In genomic region chr21:46038341-46038829, GRCh38 we compare ENCODE assay signal across 20 cellular contexts. TPM values are rescaled to one million over a fixed set of nuclear protein-coding genes. Genes with fewer than 3 reads are reported as not detected.
DNase-seq lines count a peak whose midpoint lies in the region; ATAC-seq and TF ChIP-seq lines count a peak whose summit lies in the region.
"Had no signal": no experiment of that assay in that cellular context is flagged by ENCODE, and none has a peak within 500 bp of the region (broad histone marks: within the 10 kb centered on the region; RNA-seq: fewer than 3 reads in every experiment).

No MANE protein-coding gene starts in this region.

- H3K27me3 ChIP-seq in breast epithelium, result no peaks in the 10 kb centered on the region
- no peaks in the 10 kb centered on the region for H3K27me3 ChIP-seq in heart left ventricle
- H3K27me3 ChIP-seq: neutrophil, thyroid gland had no signal

- 79 to 88% (median 85%) methylated on average over 24 of the region's 24 CpGs for WGBS in heart left ventricle, 4 donors

- TF ChIP-seq CTCF in breast epithelium (IDR thresholded peaks at IDR 0.05) (no peak), MCF 10A (IDR thresholded peaks at IDR 0.05; ENCODE audit: unreplicated experiment) (no peak), heart left ventricle (IDR thresholded peaks at IDR 0.05) (no peak)

- no peaks in the 10 kb centered on the region for H3K36me3 Mint-ChIP-seq in MCF 10A (ENCODE audit: insufficient read depth, unreplicated experiment)
- H3K36me3 Mint-ChIP-seq: CD14-positive monocyte had no signal

- H3K27ac Mint-ChIP-seq in MCF 10A (ENCODE audit: low read depth, unreplicated experiment), result no peak overlapping the region
- H3K27ac Mint-ChIP-seq: CD14-positive monocyte had no signal

- peaks cover 7% of the 10 kb centered on the region for H3K9me3 Mint-ChIP-seq in MCF 10A (ENCODE audit: unreplicated experiment)
- H3K9me3 Mint-ChIP-seq: CD14-positive monocyte had no signal

- peak in 1 of 4 donors; percentile 3 for ATAC-seq in heart left ventricle
- ATAC-seq in sciatic nerve, result peak; percentile 20
- no peak for ATAC-seq in HG03108 (IDR thresholded peaks at IDR 0.05; ENCODE audit: unreplicated experiment)
- no peak for ATAC-seq in HG03045 (IDR thresholded peaks at IDR 0.05; ENCODE audit: unreplicated experiment)
- ATAC-seq: Panc1 had no signal

- POLR2A ChIA-PET in MCF 10A (lab: Yijun Ruan, JAX), result no interaction called here

- H3K36me3 ChIP-seq in breast epithelium (no peaks in the 10 kb centered on the region), heart left ventricle (no peaks in the 10 kb centered on the region)
- H3K36me3 ChIP-seq: neutrophil, thyroid gland had no signal

- H3K27me3 Mint-ChIP-seq in MCF 10A (ENCODE audit: insufficient read depth, unreplicated experiment), result peaks cover 11% of the 10 kb centered on the region

- no peak for TF ChIP-seq POLR2A in breast epithelium (IDR thresholded peaks at IDR 0.05)
- no peak for TF ChIP-seq POLR2A in heart left ventricle (IDR thresholded peaks at IDR 0.05)

- intact Hi-C loops in breast epithelium (cut with DNase I; ENCODE audit: low total_unique reads), result no loop called here
- intact Hi-C loops in MCF 10A (cut with micrococcal nuclease), result no loop called here
- intact Hi-C loops in heart left ventricle (cut with DNase I), result no loop called here
- intact Hi-C loops in sciatic nerve (cut with DNase I), result no loop called here

- H3K27ac ChIP-seq in breast epithelium (peak overlapping the region; percentile 53 to 94), heart left ventricle (peak overlapping the region; percentile 25 to 88 (median 66))
- H3K27ac ChIP-seq: neutrophil had no signal

- BruUV-seq in MCF 10A (replicated peaks; lab: Mats Ljungman, UMichigan), result no TSS peak

- H3K4me3 Mint-ChIP-seq in MCF 10A (ENCODE audit: unreplicated experiment), result no peak overlapping the region
- H3K4me3 Mint-ChIP-seq: CD14-positive monocyte had no signal

- H3K9me3 ChIP-seq in breast epithelium (no peaks in the 10 kb centered on the region), heart left ventricle (no peaks in the 10 kb centered on the region)
- H3K9me3 ChIP-seq: neutrophil, thyroid gland had no signal

- no peak for DNase-seq in breast epithelium (ENCODE audit: low spot score in 2 of 2)
- no peak for DNase-seq in MCF 10A (ENCODE audit: unreplicated experiment)
- no peak for DNase-seq in heart left ventricle
- DNase-seq in sciatic nerve (ENCODE audit: low spot score), result no peak
- no peak for DNase-seq in SHP77 (lab: John Stamatoyannopoulos, UW)
- DNase-seq in HuH-7 (ENCODE audit: low spot score), result no peak
- DNase-seq: activated CD4-positive, alpha-beta T cell treated with anti-CD3 and anti-CD28 coated beads for 4 hours; activated CD8-positive, alpha-beta memory T cell treated with anti-CD3 and anti-CD28 coated beads, Interleukin-2, amount 50 U/mL, for 4 hours; DMS53; Karpas-422; midbrain; NCI-H1417; stimulated activated CD4-positive, alpha-beta T cell treated with anti-CD3 and anti-CD28 coated beads, Interleukin-4, amount 100 ng/mL, for 4 hours; stimulated activated CD8-positive, alpha-beta memory T cell treated with anti-CD3 and anti-CD28 coated beads, Interleukin-4, amount 100 ng/mL, for 48 hours had no signal

- H3K4me1 Mint-ChIP-seq in MCF 10A (ENCODE audit: insufficient read depth, unreplicated experiment), result no peaks in the 10 kb centered on the region
- H3K4me1 Mint-ChIP-seq: CD14-positive monocyte had no signal

- H3K4me1 ChIP-seq in breast epithelium (no peaks in the 10 kb centered on the region), heart left ventricle (peaks cover 0 to 33% (median 16%) of the 10 kb centered on the region in 12 donors)

- CTCF ChIA-PET in MCF 10A (lab: Yijun Ruan, JAX), result no interaction called here

- H3K4me3 ChIP-seq in breast epithelium, result peak overlapping the region in 1 of 3 donors; percentile 11
- H3K4me3 ChIP-seq in heart left ventricle, result no peak overlapping the region
- H3K4me3 ChIP-seq: thyroid gland had no signal

RNA-seq across cellular contexts. Expression of gene COL6A1, which starts 56.8 kb away (rescaled TPM):
- total RNA-seq in breast epithelium (100 to 1,000 TPM; 137 to 527 (median 201) TPM), MCF 10A (2022) (3.2 and 3.5 TPM in 2 replicates), heart left ventricle (100 to 1,000 TPM in 8 of 9 donors, 10 to 100 TPM in 1; 92.4 to 385 (median 143) TPM), sciatic nerve (247 TPM)
- polyA plus RNA-seq in heart left ventricle, result 100 to 1,000 TPM; 149 to 157 TPM

RNA-seq across cellular contexts. Expression of gene COL6A2, which starts 59.5 kb away (rescaled TPM):
- total RNA-seq in breast epithelium (1,000 to 10,000 TPM in 1 of 3 donors, 100 to 1,000 TPM in 2; 177 to 1,266 (median 418) TPM), MCF 10A (2022) (0.61 and 1.9 TPM in 2 replicates), heart left ventricle (100 to 1,000 TPM; 118 to 484 (median 158) TPM), sciatic nerve (397 TPM)
- polyA plus RNA-seq in heart left ventricle, result 100 to 1,000 TPM; 143 to 221 TPM
- polyA plus RNA-seq: CD14-positive monocyte had no signal

Comparison
In these comparisons a context has a peak if more than half of its experiments do, and no peak if none do; other contexts are left out.
1. RNA of gene COL6A1, which starts 56.8 kb away (total RNA-seq): 247 TPM in sciatic nerve (single experiment), 137 to 527 TPM in breast epithelium and 92.4 to 385 TPM in heart left ventricle; 3.2 to 3.5 TPM in MCF 10A; every median in the first group is over 10 times any median in the second.
2. RNA of gene COL6A2, which starts 59.5 kb away (total RNA-seq): 177 to 1,266 TPM in breast epithelium, 397 TPM in sciatic nerve (single experiment) and 118 to 484 TPM in heart left ventricle; 0.61 to 1.9 TPM in MCF 10A; every median in the first group is over 10 times any median in the second.